In the genomic region with DNA sequence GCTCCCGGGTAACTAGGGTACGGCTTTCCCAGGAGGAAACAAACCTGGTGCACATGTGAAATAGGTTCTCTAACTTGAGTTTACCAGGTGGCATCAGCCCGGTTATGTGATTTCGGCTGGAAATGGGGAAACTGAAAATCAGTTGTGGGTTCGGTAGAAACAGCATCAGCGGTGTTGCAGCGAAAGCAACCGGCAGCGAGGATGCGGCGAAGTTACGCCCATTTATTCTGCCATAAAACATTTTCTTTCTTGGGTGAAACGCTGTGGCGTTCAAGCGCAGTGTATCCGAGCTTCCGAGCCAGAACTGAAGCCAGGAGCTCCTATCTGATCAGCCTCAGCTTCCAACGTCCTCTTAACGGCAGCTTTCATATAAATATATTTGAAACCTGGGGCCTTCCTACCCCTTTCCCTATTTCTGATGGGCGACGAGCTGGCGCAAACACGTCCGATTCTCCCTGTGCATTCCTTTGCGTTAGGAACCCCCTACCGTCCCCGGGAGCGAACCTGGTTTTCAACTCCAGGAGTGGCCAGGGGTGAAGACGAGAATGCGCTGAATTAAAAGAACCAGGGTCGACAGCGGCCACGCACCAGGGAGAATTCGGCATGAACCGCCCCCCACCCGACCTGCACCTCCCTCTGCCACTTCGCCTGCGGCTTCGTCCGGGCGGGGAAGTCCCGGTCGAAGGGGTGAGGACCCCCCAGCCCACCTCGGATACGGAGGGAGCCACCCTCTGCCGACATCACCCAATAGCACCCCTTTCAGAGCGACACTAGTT, we compare ENCODE assay signal across 8 cellular contexts. TPM values are rescaled to one million over a fixed set of nuclear protein-coding genes. Genes with fewer than 3 reads are reported as not detected.
DNase-seq lines count a peak whose midpoint lies in the region; ATAC-seq, FAIRE-seq and TF ChIP-seq lines count a peak whose summit lies in the region.

No MANE protein-coding gene starts in this region.

- H3K4me1 ChIP-seq in K562 (replicated peaks in 1 of 2; ENCODE audit: control insufficient read depth in 2 of 2, insufficient read depth in 2 of 2, low read length in 2 of 2): peaks cover 6 to 18% of the 10 kb centered on the region in 2 experiments; a peak in 4 of 5 replicates

- 18% methylated on average over 40 of the region's 47 CpGs for WGBS in K562 (ENCODE audit: insufficient coverage, low coverage, missing lambda C conversion rate)

- peak overlapping the region; percentile 37 to 87; a peak in 2 of 4 replicates for H3K9ac ChIP-seq in K562 (ENCODE audit: insufficient read depth in 1 of 2, low read depth in 2 of 2, low read length in 2 of 2)

- FAIRE-seq in K562 (lab: Jason Lieb, UNC): no peak

- H3K4me3 ChIP-seq in K562: peak overlapping the region; percentile 52

- H3K4me3 Mint-ChIP-seq in stimulated activated memory B cell treated with anti-CD40 and anti-IgM and Interleukin-4, amounts not matched to agents 10 μg/mL and 1 μg/mL and 100 μg/mL, for 72 hours: peak overlapping the region; percentile 98

- POLR2A ChIA-PET in K562 (lab: Yijun Ruan, JAX): no interaction called here

- CTCF ChIA-PET in K562 (lab: Yijun Ruan, JAX; ENCODE audit: low intra/inter-chr PET ratio): no interaction called here

- ATAC-seq in K562 (no peak), GM18502 (IDR thresholded peaks at IDR 0.05; ENCODE audit: poor library complexity, unreplicated experiment) (no peak)
- no peak for ATAC-seq in stimulated activated memory B cell treated with anti-CD40 and anti-IgM and Interleukin-4, amounts not matched to agents 10 μg/mL and 1 μg/mL and 100 μg/mL, for 72 hours

- no peaks in the 10 kb centered on the region for H3K79me2 ChIP-seq in K562 (ENCODE audit: control insufficient read depth, insufficient read depth, low read length)

- DNase-seq in GM13977 (ENCODE audit: low spot score) (peak; percentile 39), RPMI7951 (ENCODE audit: low read depth) (peak; percentile 37), K562 (ENCODE audit: extremely low read depth in 1 of 4, low spot score in 3 of 4) (peak in 1 of 4 experiments; percentile 17), kidney tubule cell (ENCODE audit: low spot score) (peak; percentile 39), NCI-H1092 (lab: John Stamatoyannopoulos, UW) (no peak), SHP77 treated with DMSO at 0.1 percent for 48 hours (lab: John Stamatoyannopoulos, UW) (no peak)

- H3K9me3 ChIP-seq in K562 (replicated peaks; ENCODE audit: control insufficient read depth, insufficient read depth, low read depth, low read length): no peaks in the 10 kb centered on the region

- H3K36me3 ChIP-seq in K562 (ENCODE audit: control insufficient read depth, insufficient read depth, low read length): no peaks in the 10 kb centered on the region

- peaks cover 42% of the 10 kb centered on the region for H3K4me1 Mint-ChIP-seq in stimulated activated memory B cell treated with anti-CD40 and anti-IgM and Interleukin-4, amounts not matched to agents 10 μg/mL and 1 μg/mL and 100 μg/mL, for 72 hours

- H3K27ac ChIP-seq in K562 (ENCODE audit: extremely low read depth, low read depth, low read length): no peak overlapping the region

- intact Hi-C loops in K562 (cut with micrococcal nuclease): loop anchor here (5.0 kb wide), 1 partner anchor 65 kb away; no protein-coding TSS in a partner anchor

- peak overlapping the region; percentile 72 for H2AFZ ChIP-seq in K562 (ENCODE audit: low read depth, low read length)

- TF ChIP-seq CTCF in GM13977 (IDR thresholded peaks at IDR 0.05; ENCODE audit: extremely low read depth, insufficient read depth, missing control alignments) (no peak), K562 (IDR thresholded peaks at IDR 0.05 in 2 of 3, conservative IDR thresholded peaks at IDR 0.05 in 1 of 3; ENCODE audit: insufficient read depth in 2 of 3, low read depth in 1 of 3, low read length in 3 of 3) (no peak)

- H3K27ac Mint-ChIP-seq in stimulated activated memory B cell treated with anti-CD40 and anti-IgM and Interleukin-4, amounts not matched to agents 10 μg/mL and 1 μg/mL and 100 μg/mL, for 72 hours: peak overlapping the region; percentile 82

- no peak for TF ChIP-seq RAD21 in K562 (CRISPR knock-in tag; conservative IDR thresholded peaks at IDR 0.05 in 1 of 2, IDR thresholded peaks at IDR 0.05 in 1 of 2)

- H3K27me3 ChIP-seq in K562 (ENCODE audit: control insufficient read depth in 2 of 2, insufficient read depth in 2 of 2, low read length in 2 of 2): peaks cover 0 to 9% of the 10 kb centered on the region in 2 experiments; a peak in 3 of 5 replicates

- peaks cover 3% of the 10 kb centered on the region for H3K36me3 Mint-ChIP-seq in stimulated activated memory B cell treated with anti-CD40 and anti-IgM and Interleukin-4, amounts not matched to agents 10 μg/mL and 1 μg/mL and 100 μg/mL, for 72 hours

- no peak for TF ChIP-seq POLR2A in K562 (conservative IDR thresholded peaks at IDR 0.05)

- in situ Hi-C loops in GM13977 (cut with MboI; ENCODE audit: low pct_unique_long_range_greater_than_20kb, low sequenced_read_pairs, unreplicated experiment) (no loop called here), K562 (cut with MboI) (no loop called here)

- H3K9me1 ChIP-seq in K562 (ENCODE audit: control insufficient read depth, insufficient read depth, low read length): no peaks in the 10 kb centered on the region

- H3K4me2 ChIP-seq in K562 (ENCODE audit: insufficient read depth, low read length): peak overlapping the region; percentile 82

- no peaks in the 10 kb centered on the region for H3K9me3 Mint-ChIP-seq in stimulated activated memory B cell treated with anti-CD40 and anti-IgM and Interleukin-4, amounts not matched to agents 10 μg/mL and 1 μg/mL and 100 μg/mL, for 72 hours

- H3K27me3 Mint-ChIP-seq in stimulated activated memory B cell treated with anti-CD40 and anti-IgM and Interleukin-4, amounts not matched to agents 10 μg/mL and 1 μg/mL and 100 μg/mL, for 72 hours: no peaks in the 10 kb centered on the region

- TF ChIP-seq EP300 in K562 (IDR thresholded peaks at IDR 0.05; ENCODE audit: low read length): no peak

- BruUV-seq in K562 (replicated peaks; lab: Mats Ljungman, UMichigan): no TSS peak

- H4K20me1 ChIP-seq in K562 (replicated peaks; ENCODE audit: control insufficient read depth, insufficient read depth, low read length): no peaks in the 10 kb centered on the region

TF ChIP-seq in K562, 482 proteins besides CTCF, POLR2A, EP300 and RAD21:
- TF ChIP-seq ZBTB7A (IDR thresholded peaks at IDR 0.05; ENCODE audit: borderline replicate concordance, control insufficient read depth, low read depth, low read length) (peak; percentile 42; the same call in 1 of the 2 replicates), RBM34 (IDR thresholded peaks at IDR 0.05; ENCODE audit: borderline replicate concordance, insufficient read depth, low read length) (no peak), CBFA2T3 (IDR thresholded peaks at IDR 0.05) (no peak), POU5F1 (IDR thresholded peaks at IDR 0.05; ENCODE audit: borderline replicate concordance, low read depth, low read length, partially characterized antibody) (no peak), RNF2 (IDR thresholded peaks at IDR 0.05) (0 out of 2 replicates have a peak, but pooled peaks have one; percentile 2)
TF ChIP-seq in K562: peak in this region for 2.

RNA-seq across cellular contexts. Expression of a gene that starts 1.6 kb away (rescaled TPM):
- 4.2 and 6.5 TPM in 2 replicates for total RNA-seq in RPMI7951 (2014; rRNA removed; shearing (Covaris generic))
- 6.6 TPM in 2 replicates for total RNA-seq in K562 (2011; cell fraction: chromatin; rRNA removed; ENCODE audit: low replicate concordance)
- 4.2 and 4.7 TPM in 2 replicates for total RNA-seq in K562 (2011; cell fraction: nucleolus; rRNA removed)
- 3.7 and 5.2 TPM in 2 replicates for total RNA-seq in K562 (2011; cell fraction: nucleoplasm; rRNA removed)
- total RNA-seq in K562 (2014; rRNA removed): 1.0 and 4.9 TPM in 2 replicates
- total RNA-seq in K562 (2014; rRNA removed; fragmentation: Illumina TruSeq; extraction: Trizol): 0.64 and 1.2 TPM in 2 replicates
- total RNA-seq in K562 (2015; rRNA removed; fragmentation: Illumina TruSeq; extraction: Trizol): 1.3 and 2.1 TPM in 2 replicates
- 1.1 and 1.7 TPM in 2 replicates for total RNA-seq in K562 (2021)
- polyA plus RNA-seq in K562 (2011; rRNA removed): 0.64 and 0.78 TPM in 2 replicates
- polyA plus RNA-seq in K562 (2011; cell fraction: cytosol; rRNA removed): 0.37 and 0.38 TPM in 2 replicates
- polyA plus RNA-seq in K562 (2011; cell fraction: nucleus; rRNA removed): 2.2 and 3.4 TPM in 2 replicates
- polyA plus RNA-seq in K562 (2012): 1.0 and 1.3 TPM in 2 replicates
- polyA plus RNA-seq in K562 (2014; fragmentation: Illumina TruSeq; extraction: Trizol): 1.0 and 1.1 TPM in 2 replicates
- polyA plus RNA-seq in K562 (2014; fragmentation: Nextera tagmentation; extraction: Ambion mirVana): under 1 TPM; 0.21 to 0.25 TPM
- 1.4 and 1.8 TPM in 2 replicates for polyA plus RNA-seq in K562 (2014; rRNA removed)
- polyA minus RNA-seq in K562 (2011; rRNA and poly(A)+ RNA removed): 0.63 and 1.9 TPM in 2 replicates
- polyA minus RNA-seq in K562 (2011; cell fraction: cytosol; rRNA and poly(A)+ RNA removed): not detected in 2 replicates
- polyA minus RNA-seq in K562 (2011; cell fraction: nucleus; rRNA and poly(A)+ RNA removed): 3.1 and 3.9 TPM in 2 replicates

RNA-seq across cellular contexts. Expression of a gene that starts 34.0 kb away (rescaled TPM):
- 12.7 and 22.6 TPM in 2 replicates for total RNA-seq in RPMI7951 (2014; rRNA removed; shearing (Covaris generic))
- total RNA-seq in K562 (2011; cell fraction: chromatin; rRNA removed; ENCODE audit: low replicate concordance): 103 and 169 TPM in 2 replicates
- 82.0 and 90.8 TPM in 2 replicates for total RNA-seq in K562 (2011; cell fraction: nucleolus; rRNA removed)
- total RNA-seq in K562 (2011; cell fraction: nucleoplasm; rRNA removed): 65.7 and 81.0 TPM in 2 replicates
- 21.4 and 31.3 TPM in 2 replicates for total RNA-seq in K562 (2014; rRNA removed)
- total RNA-seq in K562 (2014; rRNA removed; fragmentation: Illumina TruSeq; extraction: Trizol): 18.8 and 22.9 TPM in 2 replicates
- 19.6 and 20.4 TPM in 2 replicates for total RNA-seq in K562 (2015; rRNA removed; fragmentation: Illumina TruSeq; extraction: Trizol)
- 27.9 and 28.2 TPM in 2 replicates for total RNA-seq in K562 (2021)
- 26.9 and 31.8 TPM in 2 replicates for polyA plus RNA-seq in K562 (2011; rRNA removed)
- polyA plus RNA-seq in K562 (2011; cell fraction: cytosol; rRNA removed): 19.4 and 29.3 TPM in 2 replicates
- polyA plus RNA-seq in K562 (2011; cell fraction: nucleus; rRNA removed): 98.8 and 105 TPM in 2 replicates
- polyA plus RNA-seq in K562 (2012): 13.8 and 14.5 TPM in 2 replicates
- 40.3 and 49.2 TPM in 2 replicates for polyA plus RNA-seq in K562 (2014; fragmentation: Illumina TruSeq; extraction: Trizol)
- 1 to 10 TPM; 2.7 to 3.8 TPM for polyA plus RNA-seq in K562 (2014; fragmentation: Nextera tagmentation; extraction: Ambion mirVana)
- 27.9 and 34.6 TPM in 2 replicates for polyA plus RNA-seq in K562 (2014; rRNA removed)
- polyA minus RNA-seq in K562 (2011; rRNA and poly(A)+ RNA removed): 28.0 and 31.0 TPM in 2 replicates
- polyA minus RNA-seq in K562 (2011; cell fraction: cytosol; rRNA and poly(A)+ RNA removed): 6.0 and 10.9 TPM in 2 replicates
- polyA minus RNA-seq in K562 (2011; cell fraction: nucleus; rRNA and poly(A)+ RNA removed): 34.7 and 41.1 TPM in 2 replicates

Comparison
In these comparisons a context has a peak if more than half of its experiments do, and no peak if none do; other contexts are left out.
1. DNase-seq: peak in GM13977 (single experiment), RPMI7951 (single experiment) and kidney tubule cell (single experiment); none in NCI-H1092 (single experiment) and SHP77 treated with DMSO at 0.1 percent for 48 hours (single experiment).